ENCODE assay signal across 8 cellular contexts in the genomic region with DNA sequence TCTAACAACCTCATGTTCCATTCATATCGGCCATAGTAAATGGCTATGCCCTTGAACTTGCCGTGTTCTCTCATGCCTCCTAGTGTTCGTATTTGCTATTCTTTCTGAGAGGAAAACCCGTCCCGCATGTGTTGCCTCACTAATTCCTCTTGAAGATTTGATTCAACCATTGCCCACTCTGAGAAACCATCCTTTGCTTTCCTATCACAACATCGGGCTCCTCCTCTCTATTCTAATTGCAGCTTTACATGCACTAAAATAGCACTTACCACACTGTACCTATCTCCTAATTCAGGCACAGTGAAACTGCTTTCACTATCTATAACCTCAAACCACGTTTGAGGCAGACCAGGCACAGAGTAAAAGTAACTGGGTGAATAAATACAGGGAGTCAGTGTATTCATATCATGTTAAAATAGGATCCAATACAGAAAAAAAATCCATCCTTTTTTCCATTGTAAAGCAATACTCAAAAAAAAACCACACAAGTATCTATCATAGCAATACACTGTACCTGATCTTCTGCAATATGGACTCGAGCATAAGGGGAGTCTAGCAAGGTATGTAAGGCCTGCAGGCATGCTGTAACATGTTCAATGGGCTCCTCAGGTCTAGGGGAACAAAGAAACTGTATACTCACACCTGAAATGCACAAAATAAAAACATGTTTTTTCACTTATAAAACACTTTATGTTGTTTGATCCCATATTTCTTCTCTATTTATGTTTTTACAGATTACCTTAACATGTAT. TPM values are rescaled to one million over a fixed set of nuclear protein-coding genes. Genes with fewer than 3 reads are reported as not detected.
DNase-seq lines count a peak whose midpoint lies in the region; ATAC-seq and TF ChIP-seq lines count a peak whose summit lies in the region.

No MANE protein-coding gene starts in this region.

- intact Hi-C loops in heart right ventricle (cut with DNase I) = loop anchor here in 4 of 10 donors (5.0 to 10.0 kb wide), 4 partner anchors 100 to 230 kb away; no protein-coding TSS in a partner anchor

- no peaks in the 10 kb centered on the region for H3K27me3 ChIP-seq in heart right ventricle

- no peak overlapping the region for H3K4me3 Mint-ChIP-seq in WTC11

- no peaks in the 10 kb centered on the region for H3K9me3 Mint-ChIP-seq in WTC11

- peak overlapping the region in 8 of 10 donors; percentile 3 to 87 (median 66) for H3K27ac ChIP-seq in heart right ventricle

- H3K27ac Mint-ChIP-seq in WTC11 = peak overlapping the region; percentile 51

- TF ChIP-seq CTCF in GM10248 (IDR thresholded peaks at IDR 0.05; ENCODE audit: control extremely low read depth, extremely low read depth, low read depth, missing control alignments) = peak; percentile 39
- peak; percentile 47 for TF ChIP-seq CTCF in GM20000 (IDR thresholded peaks at IDR 0.05; ENCODE audit: extremely low read depth, missing control alignments)
- TF ChIP-seq CTCF in WTC11 (IDR thresholded peaks at IDR 0.05) = no peak
- peak in 8 of 9 donors; percentile 7 to 60 (median 51) for TF ChIP-seq CTCF in heart right ventricle (IDR thresholded peaks at IDR 0.05)

- H3K4me3 ChIP-seq in heart right ventricle = no peak overlapping the region

- H3K36me3 Mint-ChIP-seq in WTC11 = peaks cover 3% of the 10 kb centered on the region; the same call in 1 of the 2 replicates

- H3K4me1 Mint-ChIP-seq in WTC11 = no peaks in the 10 kb centered on the region

- peak; percentile 98 for ATAC-seq in HG03460 (IDR thresholded peaks at IDR 0.05; ENCODE audit: unreplicated experiment)
- ATAC-seq in WTC11 = peak; percentile 62
- ATAC-seq in heart right ventricle = peak; percentile 73 to 95 (median 89)
- ATAC-seq in stimulated activated naive CD8-positive, alpha-beta T cell treated with anti-CD3 and anti-CD28 coated beads, Interleukin-15, Interleukin-2, amounts not matched to agents 100 U/mL and 50 U/mL, for 24 hours = peak; percentile 79

- peaks cover 0 to 99% (median 50%) of the 10 kb centered on the region in 9 donors for H3K36me3 ChIP-seq in heart right ventricle

- H3K27me3 Mint-ChIP-seq in WTC11 (ENCODE audit: low read depth) = no peaks in the 10 kb centered on the region

- DNase-seq in GM10248 (ENCODE audit: extremely low spot score) = peak; percentile 31
- peak; percentile 29 for DNase-seq in GM20000 (ENCODE audit: low spot score)
- DNase-seq in WTC11 (ENCODE audit: low spot score) = no peak
- DNase-seq in heart right ventricle = peak in 1 of 2 donors; percentile 21
- DNase-seq in stimulated activated naive CD8-positive, alpha-beta T cell treated with anti-CD3 and anti-CD28 coated beads, Interleukin-15, Interleukin-2, amounts not matched to agents 100 U/mL and 50 U/mL, for 24 hours = peak; percentile 17
- no peak for DNase-seq in stimulated activated CD4-positive, alpha-beta T cell treated with anti-CD3 and anti-CD28 coated beads, Interleukin-1b, Interleukin-23, amount 100 ng/mL, for 48 hours
- no peak for DNase-seq in CD1c-positive myeloid dendritic cell (ENCODE audit: extremely low spot score)

- CTCF ChIA-PET in GM10248 (lab: Yijun Ruan, JAX) = interaction anchor here (1.2 kb wide), 1 partner anchor 35 kb away, joined by 3 read pairs; no protein-coding TSS in a partner anchor
- CTCF ChIA-PET in WTC11 (lab: Charles Lee) = no interaction called here

- POLR2A ChIA-PET in GM10248 (lab: Yijun Ruan, JAX) (no interaction called here), WTC11 (lab: Charles Lee) (no interaction called here)

- H3K9me3 ChIP-seq in heart right ventricle = no peaks in the 10 kb centered on the region

- 35 to 37% methylated on average over 8 of the region's 8 CpGs for WGBS in heart right ventricle, 2 donors

- peaks cover 0 to 22% (median 0%) of the 10 kb centered on the region in 9 donors for H3K4me1 ChIP-seq in heart right ventricle

TF ChIP-seq in WTC11, 78 proteins besides CTCF, POLR2A, EP300 and RAD21:
- TF ChIP-seq, protein P1, sequence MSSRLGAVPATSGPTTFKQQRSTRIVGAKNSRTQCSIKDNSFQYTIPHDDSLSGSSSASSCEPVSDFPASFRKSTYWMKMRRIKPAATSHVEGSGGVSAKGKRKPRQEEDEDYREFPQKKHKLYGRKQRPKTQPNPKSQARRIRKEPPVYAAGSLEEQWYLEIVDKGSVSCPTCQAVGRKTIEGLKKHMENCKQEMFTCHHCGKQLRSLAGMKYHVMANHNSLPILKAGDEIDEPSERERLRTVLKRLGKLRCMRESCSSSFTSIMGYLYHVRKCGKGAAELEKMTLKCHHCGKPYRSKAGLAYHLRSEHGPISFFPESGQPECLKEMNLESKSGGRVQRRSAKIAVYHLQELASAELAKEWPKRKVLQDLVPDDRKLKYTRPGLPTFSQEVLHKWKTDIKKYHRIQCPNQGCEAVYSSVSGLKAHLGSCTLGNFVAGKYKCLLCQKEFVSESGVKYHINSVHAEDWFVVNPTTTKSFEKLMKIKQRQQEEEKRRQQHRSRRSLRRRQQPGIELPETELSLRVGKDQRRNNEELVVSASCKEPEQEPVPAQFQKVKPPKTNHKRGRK (CRISPR knock-in tag; IDR thresholded peaks at IDR 0.05; ENCODE audit: borderline replicate concordance) = no peak
- TF ChIP-seq, protein P2, sequence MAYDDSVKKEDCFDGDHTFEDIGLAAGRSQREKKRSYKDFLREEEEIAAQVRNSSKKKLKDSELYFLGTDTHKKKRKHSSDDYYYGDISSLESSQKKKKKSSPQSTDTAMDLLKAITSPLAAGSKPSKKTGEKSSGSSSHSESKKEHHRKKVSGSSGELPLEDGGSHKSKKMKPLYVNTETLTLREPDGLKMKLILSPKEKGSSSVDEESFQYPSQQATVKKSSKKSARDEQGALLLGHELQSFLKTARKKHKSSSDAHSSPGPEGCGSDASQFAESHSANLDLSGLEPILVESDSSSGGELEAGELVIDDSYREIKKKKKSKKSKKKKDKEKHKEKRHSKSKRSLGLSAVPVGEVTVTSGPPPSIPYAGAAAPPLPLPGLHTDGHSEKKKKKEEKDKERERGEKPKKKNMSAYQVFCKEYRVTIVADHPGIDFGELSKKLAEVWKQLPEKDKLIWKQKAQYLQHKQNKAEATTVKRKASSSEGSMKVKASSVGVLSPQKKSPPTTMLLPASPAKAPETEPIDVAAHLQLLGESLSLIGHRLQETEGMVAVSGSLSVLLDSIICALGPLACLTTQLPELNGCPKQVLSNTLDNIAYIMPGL (CRISPR knock-in tag; IDR thresholded peaks at IDR 0.05) = no peak
- TF ChIP-seq TP53 (CRISPR knock-in tag; IDR thresholded peaks at IDR 0.05) = no peak
- TF ChIP-seq NR3C1 (CRISPR knock-in tag; conservative IDR thresholded peaks at IDR 0.05; ENCODE audit: low read depth) = no peak
- TF ChIP-seq, protein P3, sequence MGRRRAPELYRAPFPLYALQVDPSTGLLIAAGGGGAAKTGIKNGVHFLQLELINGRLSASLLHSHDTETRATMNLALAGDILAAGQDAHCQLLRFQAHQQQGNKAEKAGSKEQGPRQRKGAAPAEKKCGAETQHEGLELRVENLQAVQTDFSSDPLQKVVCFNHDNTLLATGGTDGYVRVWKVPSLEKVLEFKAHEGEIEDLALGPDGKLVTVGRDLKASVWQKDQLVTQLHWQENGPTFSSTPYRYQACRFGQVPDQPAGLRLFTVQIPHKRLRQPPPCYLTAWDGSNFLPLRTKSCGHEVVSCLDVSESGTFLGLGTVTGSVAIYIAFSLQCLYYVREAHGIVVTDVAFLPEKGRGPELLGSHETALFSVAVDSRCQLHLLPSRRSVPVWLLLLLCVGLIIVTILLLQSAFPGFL (CRISPR knock-in tag; IDR thresholded peaks at IDR 0.05; ENCODE audit: borderline replicate concordance) = no peak
- no peak for TF ChIP-seq CREM (CRISPR knock-in tag; IDR thresholded peaks at IDR 0.05)
- TF ChIP-seq, protein P4, sequence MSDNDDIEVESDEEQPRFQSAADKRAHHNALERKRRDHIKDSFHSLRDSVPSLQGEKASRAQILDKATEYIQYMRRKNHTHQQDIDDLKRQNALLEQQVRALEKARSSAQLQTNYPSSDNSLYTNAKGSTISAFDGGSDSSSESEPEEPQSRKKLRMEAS (CRISPR knock-in tag; IDR thresholded peaks at IDR 0.05) = no peak
- TF ChIP-seq, protein P5, sequence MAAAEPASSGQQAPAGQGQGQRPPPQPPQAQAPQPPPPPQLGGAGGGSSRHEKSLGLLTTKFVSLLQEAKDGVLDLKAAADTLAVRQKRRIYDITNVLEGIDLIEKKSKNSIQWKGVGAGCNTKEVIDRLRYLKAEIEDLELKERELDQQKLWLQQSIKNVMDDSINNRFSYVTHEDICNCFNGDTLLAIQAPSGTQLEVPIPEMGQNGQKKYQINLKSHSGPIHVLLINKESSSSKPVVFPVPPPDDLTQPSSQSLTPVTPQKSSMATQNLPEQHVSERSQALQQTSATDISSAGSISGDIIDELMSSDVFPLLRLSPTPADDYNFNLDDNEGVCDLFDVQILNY (CRISPR knock-in tag; IDR thresholded peaks at IDR 0.05) = no peak
- no peak for TF ChIP-seq SP1 (CRISPR knock-in tag; conservative IDR thresholded peaks at IDR 0.05)
- TF ChIP-seq, protein P6, sequence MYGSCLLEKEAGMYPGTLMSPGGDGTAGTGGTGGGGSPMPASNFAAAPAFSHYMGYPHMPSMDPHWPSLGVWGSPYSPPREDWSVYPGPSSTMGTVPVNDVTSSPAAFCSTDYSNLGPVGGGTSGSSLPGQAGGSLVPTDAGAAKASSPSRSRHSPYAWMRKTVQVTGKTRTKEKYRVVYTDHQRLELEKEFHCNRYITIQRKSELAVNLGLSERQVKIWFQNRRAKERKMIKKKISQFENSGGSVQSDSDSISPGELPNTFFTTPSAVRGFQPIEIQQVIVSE (CRISPR knock-in tag; IDR thresholded peaks at IDR 0.05; ENCODE audit: borderline replicate concordance) = no peak
- TF ChIP-seq TEAD1 (CRISPR knock-in tag; IDR thresholded peaks at IDR 0.05) = no peak

RNA-seq across cellular contexts. Expression of a gene that starts 39.0 kb away (rescaled TPM):
- 31.1 to 34.7 TPM (median 31.3 TPM) in 3 replicates for total RNA-seq in WTC11 (2021)
- 100 to 1,000 TPM in 2 of 10 donors, 10 to 100 TPM in 8; 37.0 to 102 (median 67.8) TPM for total RNA-seq in heart right ventricle
- polyA plus RNA-seq in heart right ventricle = 10 to 100 TPM in 1 of 2 donors, 1 to 10 TPM in 1; 8.6 to 12.2 TPM

Comparison
In these comparisons a context has a peak if more than half of its experiments do, and no peak if none do; other contexts are left out.
1. DNase-seq: peak in GM10248 (single experiment), GM20000 (single experiment) and stimulated activated naive CD8-positive, alpha-beta T cell treated with anti-CD3 and anti-CD28 coated beads, Interleukin-15, Interleukin-2, amounts not matched to agents 100 U/mL and 50 U/mL, for 24 hours (single experiment); none in WTC11 (single experiment), stimulated activated CD4-positive, alpha-beta T cell treated with anti-CD3 and anti-CD28 coated beads, Interleukin-1b, Interleukin-23, amount 100 ng/mL, for 48 hours (single experiment) and CD1c-positive myeloid dendritic cell (single experiment).
2. Peak in every context shown above with its lines, with median percentiles within 50 percentile points of each other: ATAC-seq.